23 cellular contexts compared by ENCODE assay signal in the genomic region with DNA sequence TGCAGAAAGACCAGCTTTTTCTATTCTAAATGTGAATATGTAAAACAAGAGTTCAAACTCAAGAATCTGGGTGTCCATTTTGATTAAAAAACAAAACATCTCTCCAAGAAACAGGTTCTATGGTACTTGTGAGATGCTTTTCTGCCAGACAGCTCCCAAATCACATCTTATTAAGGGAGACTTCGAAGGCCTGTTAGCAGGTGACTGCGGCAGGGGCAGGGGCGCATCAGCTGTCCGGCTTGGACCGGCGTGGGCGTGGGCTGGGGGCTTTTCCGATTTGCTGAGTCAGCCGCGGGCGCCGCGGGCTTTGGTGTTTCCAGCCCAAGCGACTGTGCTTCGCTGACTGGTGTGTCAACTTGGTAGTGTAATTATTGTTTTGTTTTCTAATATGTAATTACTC. TPM values are rescaled to one million over a fixed set of nuclear protein-coding genes. Genes with fewer than 3 reads are reported as not detected.
A peak's percentile ranks its signal among the peaks of the same experiment; 100 is the strongest.
DNase-seq lines count a peak whose midpoint lies in the region; ATAC-seq and TF ChIP-seq lines count a peak whose summit lies in the region.
"Had no signal": no experiment of that assay in that cellular context is flagged by ENCODE, and none has a peak within 500 bp of the region (broad histone marks: within the 10 kb centered on the region; RNA-seq: fewer than 3 reads in every experiment).

No MANE protein-coding gene starts in this region.

- peaks cover 3% of the 10 kb centered on the region for H4K20me1 ChIP-seq in H9 (ENCODE audit: control insufficient read depth, insufficient read depth, insufficient read length)

- no peak overlapping the region for H4K91ac ChIP-seq in H9 (ENCODE audit: insufficient read length, low read depth, low read length)

- no peak overlapping the region for H3K27ac Mint-ChIP-seq in H9
- H3K27ac Mint-ChIP-seq in nephron progenitor cell = no peak overlapping the region
- H3K27ac Mint-ChIP-seq: activated B cell treated with CpG ODN at 0.5 μM for 24 hours; activated T-helper 17 cell treated with anti-CD3 and anti-CD28 coated beads, Interleukin-2, amount 50 U/mL, for 72 hours; stimulated activated effector memory CD8-positive, alpha-beta T cell treated with anti-CD3 and anti-CD28 coated beads, Interleukin-12 subunit alpha, Interleukin-12 subunit beta, amount 100 ng/mL, for 72 hours had no signal

- no peaks in the 10 kb centered on the region for H3K79me1 ChIP-seq in H9 (ENCODE audit: insufficient read depth, low read depth, low read length, poor library complexity, severe bottlenecking)

- no peak overlapping the region for H2BK12ac ChIP-seq in H9 (ENCODE audit: insufficient read length, low read depth, low read length)

- H4K8ac ChIP-seq in H9 (replicated peaks; ENCODE audit: insufficient read length, low read depth, low read length) = no peak overlapping the region

- no peak overlapping the region for H3K56ac ChIP-seq in H9 (ENCODE audit: insufficient read length, low read depth, low read length)

- no peak overlapping the region for H3K27ac ChIP-seq in H9 (ENCODE audit: insufficient read length, low read depth, low read length)
- no peak overlapping the region for H3K27ac ChIP-seq in right cardiac atrium (ENCODE audit: low read length)
- H3K27ac ChIP-seq: adrenal gland; BLaER1 treated with 17β-estradiol and CSF1 and Interleukin-3, amounts not matched to agents 10 nM and 100 nM; ovary; thoracic aorta had no signal

- H3K79me2 ChIP-seq in H9 (ENCODE audit: insufficient read depth, low read length) = no peaks in the 10 kb centered on the region

- H3K27me3 ChIP-seq in H9 (ENCODE audit: insufficient read depth, low read length) = peaks cover 69% of the 10 kb centered on the region
- peaks cover 2% of the 10 kb centered on the region for H3K27me3 ChIP-seq in right cardiac atrium (ENCODE audit: control insufficient read depth, insufficient read depth)
- H3K27me3 ChIP-seq: ovary had no signal

- peaks cover 2% of the 10 kb centered on the region for H3K23me2 ChIP-seq in H9 (ENCODE audit: insufficient read length, low read depth, low read length, poor library complexity, severe bottlenecking)

- intact Hi-C loops in right cardiac atrium (cut with DNase I) = no loop called here

- H3K23ac ChIP-seq in H9 (ENCODE audit: insufficient read length, low read depth, low read length) = no peak overlapping the region

- peak; percentile 8 for DNase-seq in activated CD4-positive, alpha-beta T cell treated with anti-CD3 and anti-CD28 coated beads for 48 hours
- no peak for DNase-seq in activated CD4-positive, alpha-beta T cell treated with anti-CD3 and anti-CD28 coated beads, Interleukin-2, amount 50 U/mL, for 1 hour
- DNase-seq in H9 (no peak), ecto neural progenitor cell (ENCODE audit: low spot score) (peak; percentile 63), nephron progenitor cell (peak; percentile 31), right cardiac atrium (no peak), NCI-H2171 treated with DMSO at 0.1 percent for 48 hours (lab: John Stamatoyannopoulos, UW) (no peak)
- DNase-seq in stimulated activated CD4-positive, alpha-beta T cell treated with anti-CD3 and anti-CD28 coated beads, Interleukin-4, amount 100 ng/mL, for 4 hours = no peak
- DNase-seq: activated B cell treated with CpG ODN at 0.5 μM for 24 hours, adrenal gland, Calu3, EL, heart left ventricle, HFFc6, KG1, MV-4-11, NCI-H1694, NCI-H226, ovary had no signal

- TF ChIP-seq CTCF in H9 (conservative IDR thresholded peaks at IDR 0.05) (no peak), nephron progenitor cell (IDR thresholded peaks at IDR 0.05) (no peak)

- no CpG with 5 or more reads among the region's 15 CpGs for WGBS in H9 (ENCODE audit: extremely low coverage, insufficient read length, low lambda C conversion rate)
- WGBS in right cardiac atrium = 13% methylated on average over 15 of the region's 15 CpGs

- H3K36me3 Mint-ChIP-seq in H9 (ENCODE audit: insufficient read depth in 1 of 3, low read depth in 3 of 3) (no peaks in the 10 kb centered on the region), nephron progenitor cell (ENCODE audit: low read depth) (no peaks in the 10 kb centered on the region)
- H3K36me3 Mint-ChIP-seq: stimulated activated effector memory CD8-positive, alpha-beta T cell treated with anti-CD3 and anti-CD28 coated beads, Interleukin-12 subunit alpha, Interleukin-12 subunit beta, amount 100 ng/mL, for 72 hours had no signal

- ATAC-seq in right cardiac atrium = no peak
- ATAC-seq: activated T-helper 17 cell treated with anti-CD3 and anti-CD28 coated beads, Interleukin-2, amount 50 U/mL, for 72 hours; heart left ventricle; stimulated activated effector memory CD8-positive, alpha-beta T cell treated with anti-CD3 and anti-CD28 coated beads, Interleukin-12 subunit alpha, Interleukin-12 subunit beta, amount 100 ng/mL, for 72 hours had no signal

- no peak overlapping the region for H3K14ac ChIP-seq in H9 (ENCODE audit: insufficient read depth, low read length)

- H3K4me3 ChIP-seq in right cardiac atrium (ENCODE audit: low read length) = no peak overlapping the region
- H3K4me3 ChIP-seq: adrenal gland, heart left ventricle, ovary, thoracic aorta had no signal

- H3K9me3 Mint-ChIP-seq in H9 (no peaks in the 10 kb centered on the region; a peak in 1 of 5 replicates), nephron progenitor cell (no peaks in the 10 kb centered on the region)
- H3K9me3 Mint-ChIP-seq: HFFc6 had no signal

- no peak overlapping the region for H3T11ph ChIP-seq in H9 (ENCODE audit: low read length)

- H3K9ac ChIP-seq in H9 (ENCODE audit: extremely low read depth, insufficient read length, low read length) = no peak overlapping the region
- H3K9ac ChIP-seq: BLaER1 treated with 17β-estradiol and CSF1 and Interleukin-3, amounts not matched to agents 10 nM and 100 nM had no signal

- H3K4ac ChIP-seq in H9 (ENCODE audit: low read depth, low read length) = no peak overlapping the region

- no peak overlapping the region for H2BK15ac ChIP-seq in H9 (ENCODE audit: low read depth, low read length)

- peak overlapping the region in 1 of 2 experiments; percentile 73; a peak in 3 of 5 replicates for H3K4me3 Mint-ChIP-seq in H9
- peak overlapping the region; percentile 38 for H3K4me3 Mint-ChIP-seq in nephron progenitor cell
- H3K4me3 Mint-ChIP-seq: activated B cell treated with CpG ODN at 0.5 μM for 24 hours; activated T-helper 17 cell treated with anti-CD3 and anti-CD28 coated beads, Interleukin-2, amount 50 U/mL, for 72 hours; stimulated activated effector memory CD8-positive, alpha-beta T cell treated with anti-CD3 and anti-CD28 coated beads, Interleukin-12 subunit alpha, Interleukin-12 subunit beta, amount 100 ng/mL, for 72 hours had no signal

- H3K4me2 ChIP-seq in H9 (ENCODE audit: insufficient read depth, insufficient read length, low read length) = peak overlapping the region; percentile 9

- no peak overlapping the region for H2BK5ac ChIP-seq in H9 (ENCODE audit: insufficient read length, low read length)

- no peak overlapping the region for H2AFZ ChIP-seq in H9 (ENCODE audit: low read length)

- H2BK20ac ChIP-seq in H9 (ENCODE audit: low read depth, low read length, poor library complexity, severe bottlenecking) = no peak overlapping the region

- peaks cover 98% of the 10 kb centered on the region for H3K27me3 Mint-ChIP-seq in H9 (ENCODE audit: low read depth)
- H3K27me3 Mint-ChIP-seq in nephron progenitor cell (ENCODE audit: low read depth, poor library complexity) = peaks cover 97% of the 10 kb centered on the region

- H3K18ac ChIP-seq in H9 (ENCODE audit: insufficient read length, low read depth, low read length) = no peak overlapping the region

- H3K9me3 ChIP-seq in H9 (ENCODE audit: control insufficient read depth, low read depth, low read length) (no peaks in the 10 kb centered on the region), right cardiac atrium (ENCODE audit: control insufficient read depth, low read length) (no peaks in the 10 kb centered on the region)
- H3K9me3 ChIP-seq: adrenal gland, heart left ventricle, ovary, thoracic aorta had no signal

- H4K5ac ChIP-seq in H9 (ENCODE audit: insufficient read length, low read depth, low read length) = no peak overlapping the region

- no peak overlapping the region for H2AK5ac ChIP-seq in H9 (ENCODE audit: insufficient read length, low read length)

- peaks cover 50 to 57% of the 10 kb centered on the region in 2 experiments for H3K4me1 Mint-ChIP-seq in H9
- peaks cover 25% of the 10 kb centered on the region for H3K4me1 Mint-ChIP-seq in nephron progenitor cell

- H3K4me1 ChIP-seq in H9 (ENCODE audit: insufficient read depth, low read length) (no peaks in the 10 kb centered on the region), right cardiac atrium (ENCODE audit: control insufficient read depth, insufficient read depth, low read length) (no peaks in the 10 kb centered on the region)

- H2BK120ac ChIP-seq in H9 (ENCODE audit: low read depth, low read length, poor library complexity, severe bottlenecking) = no peak overlapping the region

RNA-seq across cellular contexts. Expression of gene TFAP2A, which starts 32.6 kb away (rescaled TPM):
- total RNA-seq in H9 (2021) = 1.6 and 2.6 TPM in 2 replicates
- total RNA-seq in right cardiac atrium = 1 to 10 TPM in 2 of 4 donors, under 1 TPM in 2; 0.53 to 1.6 (median 0.92) TPM
- 0.57 TPM for polyA plus RNA-seq in right cardiac atrium
- total RNA-seq: activated B cell treated with CpG ODN at 0.5 μM for 24 hours had no signal

Comparison
In these comparisons a context has a peak if more than half of its experiments do, and no peak if none do; other contexts are left out.
1. DNase-seq: peak in activated CD4-positive, alpha-beta T cell treated with anti-CD3 and anti-CD28 coated beads for 48 hours (single experiment), ecto neural progenitor cell (single experiment) and nephron progenitor cell (single experiment); none in activated CD4-positive, alpha-beta T cell treated with anti-CD3 and anti-CD28 coated beads, Interleukin-2, amount 50 U/mL, for 1 hour (single experiment), H9 (single experiment), stimulated activated CD4-positive, alpha-beta T cell treated with anti-CD3 and anti-CD28 coated beads, Interleukin-4, amount 100 ng/mL, for 4 hours (0 of 2), right cardiac atrium (0 of 3) and NCI-H2171 treated with DMSO at 0.1 percent for 48 hours (single experiment).